In the genomic region with DNA sequence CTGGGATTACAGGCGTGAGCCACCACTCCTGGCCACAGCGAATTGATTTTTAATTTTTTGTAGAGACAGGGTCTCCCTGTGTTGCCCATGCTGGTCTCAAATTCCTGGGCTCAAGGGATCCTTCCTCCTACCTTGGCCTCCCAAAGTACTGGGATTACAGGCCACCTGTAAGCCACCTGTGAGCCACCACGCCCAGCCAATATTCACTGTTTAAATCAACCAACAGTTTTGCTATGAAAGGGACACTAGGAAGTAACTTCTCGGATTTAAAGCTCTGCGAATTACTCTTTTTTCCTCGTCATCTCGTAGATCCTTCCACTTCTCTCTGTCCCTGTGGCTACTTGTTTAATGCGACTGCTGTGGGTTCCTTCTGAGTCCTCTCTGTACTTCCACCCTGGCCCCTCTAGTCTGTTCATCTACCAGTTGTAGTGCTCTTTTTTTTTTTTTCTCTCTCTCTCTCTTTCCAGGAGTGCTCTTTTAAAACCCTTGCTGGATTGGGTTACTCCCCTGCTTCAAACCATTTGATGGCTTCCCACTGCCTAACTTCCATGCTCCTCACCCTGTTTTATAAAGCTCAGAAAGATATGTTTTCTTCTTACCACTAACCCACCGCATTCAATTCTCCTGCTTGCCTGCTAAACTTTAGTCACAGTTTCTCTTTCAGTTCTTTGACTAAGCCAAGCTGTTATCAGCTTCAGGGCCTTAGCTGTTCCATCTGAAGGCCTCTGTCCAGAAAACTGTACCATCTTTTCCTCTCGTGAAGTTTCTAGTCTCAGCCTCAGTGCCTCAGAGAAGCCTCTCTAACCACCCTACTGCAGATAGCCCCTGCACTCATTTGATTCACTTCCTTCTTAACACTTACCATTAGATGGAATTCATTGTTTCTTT, we compare ENCODE assay signal across 9 cellular contexts. TPM values are rescaled to one million over a fixed set of nuclear protein-coding genes. Genes with fewer than 3 reads are reported as not detected.
DNase-seq lines count a peak whose midpoint lies in the region; ATAC-seq and TF ChIP-seq lines count a peak whose summit lies in the region.
"Had no signal": no experiment of that assay in that cellular context is flagged by ENCODE, and none has a peak within 500 bp of the region (broad histone marks: within the 10 kb centered on the region; RNA-seq: fewer than 3 reads in every experiment).

No MANE protein-coding gene starts in this region.

- ATAC-seq in GM18511 (IDR thresholded peaks at IDR 0.05; ENCODE audit: unreplicated experiment) = peak; percentile 78
- no peak for ATAC-seq in naive thymus-derived CD4-positive, alpha-beta T cell

- no peak overlapping the region for H3K27ac ChIP-seq in HEK293 (ENCODE audit: extremely low read depth, low read depth, low read length)
- no peak overlapping the region for H3K27ac ChIP-seq in naive thymus-derived CD4-positive, alpha-beta T cell (ENCODE audit: low read depth, low read length)

- CTCF ChIA-PET in HEK293 (lab: Yijun Ruan, JAX) = no interaction called here
- CTCF ChIA-PET in naive thymus-derived CD4-positive, alpha-beta T cell (lab: Charles Lee) = interaction anchor here (1.1 kb wide), 1 partner anchor 97 kb away, joined by 3 read pairs; a partner anchor contains a TSS

- H3K36me3 Mint-ChIP-seq in T-helper 2 cell treated with Interferon-gamma antibody and Interleukin-4, amounts not matched to agents 5 μg/mL and 100 μg/mL, for 36 hours (ENCODE audit: low read depth) = peaks cover 13% of the 10 kb centered on the region
- H3K36me3 Mint-ChIP-seq in naive thymus-derived CD4-positive, alpha-beta T cell = peaks cover 2 to 16% (median 11%) of the 10 kb centered on the region in 5 donors

- peak; percentile 44 for DNase-seq in T-helper 2 cell treated with Interferon-gamma antibody and Interleukin-4, amounts not matched to agents 5 μg/mL and 100 μg/mL, for 36 hours (ENCODE audit: low spot score)
- DNase-seq in naive thymus-derived CD4-positive, alpha-beta T cell = no peak
- DNase-seq in cerebellar cortex (ENCODE audit: low spot score) (no peak), NCI-H1105 (lab: John Stamatoyannopoulos, UW) (no peak), A172 (ENCODE audit: low spot score) (no peak), NCI-H510A treated with DMSO at 0.1 percent for 48 hours (lab: John Stamatoyannopoulos, UW) (no peak)
- DNase-seq: NCI-H510A had no signal

- no peak for TF ChIP-seq CTCF in HEK293 (tag by site-specific recombination; IDR thresholded peaks at IDR 0.05)

- no peaks in the 10 kb centered on the region for H3K9me3 Mint-ChIP-seq in T-helper 2 cell treated with Interferon-gamma antibody and Interleukin-4, amounts not matched to agents 5 μg/mL and 100 μg/mL, for 36 hours
- peaks cover 0 to 2% (median 0%) of the 10 kb centered on the region in 11 donors for H3K9me3 Mint-ChIP-seq in naive thymus-derived CD4-positive, alpha-beta T cell

- H3K36me3 ChIP-seq in HEK293 (ENCODE audit: control insufficient read depth in 2 of 2, insufficient read depth in 1 of 2, low read length in 2 of 2) = peaks cover 0 to under 1% of the 10 kb centered on the region in 2 experiments; a peak in 2 of 3 replicates
- H3K36me3 ChIP-seq in naive thymus-derived CD4-positive, alpha-beta T cell (ENCODE audit: control insufficient read depth in 2 of 3, insufficient read depth in 3 of 3, low read length in 3 of 3) = peaks cover 0 to 1% (median 0%) of the 10 kb centered on the region in 3 experiments

- POLR2A ChIA-PET in HEK293 (lab: Yijun Ruan, JAX) = interaction anchor here (0.6 kb wide), 2 partner anchors 9 to 992 kb away, joined by 3 to 4 read pairs; no protein-coding TSS in a partner anchor
- POLR2A ChIA-PET in naive thymus-derived CD4-positive, alpha-beta T cell (lab: Charles Lee) = no interaction called here

- intact Hi-C loops in naive thymus-derived CD4-positive, alpha-beta T cell (cut with micrococcal nuclease) = loop anchor here in 1 of 2 donors (1.0 kb wide), 1 partner anchor 27 kb away; a partner anchor contains a TSS

- H3K4me1 Mint-ChIP-seq in T-helper 2 cell treated with Interferon-gamma antibody and Interleukin-4, amounts not matched to agents 5 μg/mL and 100 μg/mL, for 36 hours (ENCODE audit: low read depth) = peaks cover 23% of the 10 kb centered on the region
- peaks cover 19 to 31% (median 22%) of the 10 kb centered on the region in 7 donors for H3K4me1 Mint-ChIP-seq in naive thymus-derived CD4-positive, alpha-beta T cell

- no peak overlapping the region for H3K4me3 ChIP-seq in HEK293 (ENCODE audit: low read depth, low read length)
- H3K4me3 ChIP-seq in naive thymus-derived CD4-positive, alpha-beta T cell (ENCODE audit: low read length) = no peak overlapping the region

- no peaks in the 10 kb centered on the region for H3K4me1 ChIP-seq in HEK293 (ENCODE audit: control insufficient read depth, insufficient read depth, low read length)
- H3K4me1 ChIP-seq in naive thymus-derived CD4-positive, alpha-beta T cell (ENCODE audit: control insufficient read depth in 2 of 2, insufficient read depth in 2 of 2, low read length in 2 of 2) = peaks cover 0 to 2% of the 10 kb centered on the region in 2 donors

- peak overlapping the region; percentile 80 for H3K4me3 Mint-ChIP-seq in T-helper 2 cell treated with Interferon-gamma antibody and Interleukin-4, amounts not matched to agents 5 μg/mL and 100 μg/mL, for 36 hours
- H3K4me3 Mint-ChIP-seq in naive thymus-derived CD4-positive, alpha-beta T cell = peak overlapping the region in 4 of 10 donors; percentile 4 to 79 (median 13)

- H3K27me3 ChIP-seq in naive thymus-derived CD4-positive, alpha-beta T cell (ENCODE audit: control insufficient read depth in 2 of 2, insufficient read depth in 2 of 2, low read length in 2 of 2) = no peaks in the 10 kb centered on the region

- no peaks in the 10 kb centered on the region for H3K27me3 Mint-ChIP-seq in T-helper 2 cell treated with Interferon-gamma antibody and Interleukin-4, amounts not matched to agents 5 μg/mL and 100 μg/mL, for 36 hours (ENCODE audit: low read depth)
- no peaks in the 10 kb centered on the region for H3K27me3 Mint-ChIP-seq in naive thymus-derived CD4-positive, alpha-beta T cell

- H3K27ac Mint-ChIP-seq in T-helper 2 cell treated with Interferon-gamma antibody and Interleukin-4, amounts not matched to agents 5 μg/mL and 100 μg/mL, for 36 hours = peak overlapping the region; percentile 98
- H3K27ac Mint-ChIP-seq in naive thymus-derived CD4-positive, alpha-beta T cell = peak overlapping the region in 5 of 9 donors; percentile 2 to 91 (median 18)

- no peaks in the 10 kb centered on the region for H3K9me3 ChIP-seq in HEK293 (ENCODE audit: control insufficient read depth, insufficient read depth, low read depth, low read length)
- no peaks in the 10 kb centered on the region for H3K9me3 ChIP-seq in naive thymus-derived CD4-positive, alpha-beta T cell (ENCODE audit: control insufficient read depth in 2 of 3, low read length in 3 of 3)

TF ChIP-seq in HEK293, 187 proteins besides CTCF, POLR2A, EP300 and RAD21:
- 0 out of 2 replicates have a peak, but pooled peaks have one; percentile 17 for TF ChIP-seq SCRT1 (tag by site-specific recombination; IDR thresholded peaks at IDR 0.05; ENCODE audit: borderline replicate concordance)
- TF ChIP-seq SCRT2 (tag by site-specific recombination; IDR thresholded peaks at IDR 0.05) = peak; percentile 34; the same call in 1 of the 2 replicates
- TF ChIP-seq, protein P1, sequence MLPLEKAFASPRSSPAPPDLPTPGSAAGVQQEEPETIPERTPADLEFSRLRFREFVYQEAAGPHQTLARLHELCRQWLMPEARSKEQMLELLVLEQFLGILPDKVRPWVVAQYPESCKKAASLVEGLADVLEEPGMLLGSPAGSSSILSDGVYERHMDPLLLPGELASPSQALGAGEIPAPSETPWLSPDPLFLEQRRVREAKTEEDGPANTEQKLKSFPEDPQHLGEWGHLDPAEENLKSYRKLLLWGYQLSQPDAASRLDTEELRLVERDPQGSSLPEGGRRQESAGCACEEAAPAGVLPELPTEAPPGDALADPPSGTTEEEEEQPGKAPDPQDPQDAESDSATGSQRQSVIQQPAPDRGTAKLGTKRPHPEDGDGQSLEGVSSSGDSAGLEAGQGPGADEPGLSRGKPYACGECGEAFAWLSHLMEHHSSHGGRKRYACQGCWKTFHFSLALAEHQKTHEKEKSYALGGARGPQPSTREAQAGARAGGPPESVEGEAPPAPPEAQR (tag by site-specific recombination; IDR thresholded peaks at IDR 0.05) = no peak

RNA-seq across cellular contexts. Expression of a gene that starts 12.4 kb away (rescaled TPM):
- total RNA-seq in naive thymus-derived CD4-positive, alpha-beta T cell = 10 to 100 TPM; 34.0 to 41.3 (median 37.2) TPM
- 10 to 100 TPM; 11.7 to 22.5 TPM for polyA plus RNA-seq in naive thymus-derived CD4-positive, alpha-beta T cell
- 28.7 and 31.6 TPM in 2 replicates for total RNA-seq in A172 (2014; rRNA removed; shearing (Covaris generic))

RNA-seq across cellular contexts. Expression of a gene that starts 27.0 kb away (rescaled TPM):
- total RNA-seq in naive thymus-derived CD4-positive, alpha-beta T cell = 10 to 100 TPM in 3 of 5 experiments, 1 to 10 TPM in 2; 3.6 to 19.5 (median 12.2) TPM
- polyA plus RNA-seq in naive thymus-derived CD4-positive, alpha-beta T cell = 10 to 100 TPM; 21.6 to 23.8 TPM
- 47.2 and 50.9 TPM in 2 replicates for total RNA-seq in A172 (2014; rRNA removed; shearing (Covaris generic))
